ENCODE assay signal across 6 cellular contexts in genomic region chr1:98555814-98556213, GRCh38.
"Had no signal": no experiment of that assay in that cellular context is flagged by ENCODE, and none has a peak within 500 bp of the region (broad histone marks: within the 10 kb centered on the region; RNA-seq: fewer than 3 reads in every experiment).

No MANE protein-coding gene starts in this region.

- H3K27ac ChIP-seq: GM23248, KMS-11 had no signal

- FAIRE-seq: H1, HTR-8/SVneo had no signal

- H3K27ac Mint-ChIP-seq: H9, HFFc6 had no signal

- H3K4me3 Mint-ChIP-seq: H9, HFFc6 had no signal

- H3K4me2 ChIP-seq: KMS-11 had no signal

- H3K4me3 ChIP-seq: GM23248 had no signal

- H3K9ac ChIP-seq: GM23248, KMS-11 had no signal

- H2AFZ ChIP-seq: GM23248 had no signal

- H3K9me3 Mint-ChIP-seq: HFFc6 had no signal

- DNase-seq: H9 had no signal
